1 cellular context compared by ENCODE assay signal in the genomic region with DNA sequence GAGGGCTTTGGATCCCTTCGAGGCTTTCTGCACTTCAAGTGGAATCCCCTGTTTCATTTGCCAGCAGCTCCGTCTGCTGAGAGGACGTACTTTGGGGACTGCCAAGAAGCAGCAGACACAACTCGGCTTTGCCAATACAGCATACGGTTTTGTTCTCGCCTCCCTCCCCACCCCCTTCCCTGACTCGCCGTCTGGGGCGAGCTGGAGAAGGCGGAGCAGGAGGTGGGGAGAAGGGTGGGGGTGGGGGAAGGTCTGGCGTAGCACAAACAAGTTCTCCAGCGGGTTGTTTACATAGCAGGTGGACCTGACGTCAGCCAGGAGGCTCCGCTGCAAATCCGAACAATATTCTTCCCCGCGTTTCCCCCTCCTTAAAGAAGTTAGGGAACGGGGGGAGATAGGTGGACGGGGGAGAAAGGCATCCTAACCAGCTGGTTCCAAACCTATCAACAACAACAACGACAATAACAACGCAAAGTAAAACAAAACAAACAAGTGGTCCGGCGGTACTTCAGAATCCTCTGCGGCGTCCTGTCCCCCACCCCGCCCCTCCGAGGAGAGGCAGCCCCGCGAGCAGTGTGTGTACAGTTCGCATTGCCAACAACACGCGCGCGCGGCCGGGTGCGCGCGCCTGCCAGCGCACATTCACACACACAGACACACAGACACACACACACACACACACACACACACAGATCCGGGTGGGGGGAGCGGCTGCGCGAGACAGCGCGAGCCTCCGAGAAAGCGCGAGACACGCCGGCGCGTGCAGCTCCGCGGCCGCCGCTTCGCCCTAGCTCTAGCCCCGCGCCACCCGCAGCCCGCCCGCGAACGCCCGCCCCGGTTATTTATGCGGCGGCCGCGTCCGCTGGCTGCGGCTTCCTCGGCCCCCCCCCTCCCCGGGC.
TF ChIP-seq lines count a peak whose summit lies in the region.

No MANE protein-coding gene starts in this region.

TF ChIP-seq in H1, 55 proteins besides CTCF, POLR2A, EP300 and RAD21:
- TF ChIP-seq JUND (IDR thresholded peaks at IDR 0.05; ENCODE audit: low read length) (no peak), FOSL1 (IDR thresholded peaks at IDR 0.05; ENCODE audit: insufficient read depth, low read depth, low read length) (no peak), HDAC6 (IDR thresholded peaks at IDR 0.05; ENCODE audit: low read depth, low read length) (no peak), SP1 (IDR thresholded peaks at IDR 0.05; ENCODE audit: low read depth, low read length) (0 out of 2 replicates have a peak, but pooled peaks have one; percentile 35), SP4 (IDR thresholded peaks at IDR 0.05; ENCODE audit: low read length) (no peak), TAF7 (optimal IDR thresholded peaks at IDR 0.05; ENCODE audit: borderline replicate concordance, low read depth, low read length) (no peak), CEBPB (IDR thresholded peaks at IDR 0.05; ENCODE audit: low read depth, low read length) (no peak), TCF12 (IDR thresholded peaks at IDR 0.05; ENCODE audit: low read depth, low read length) (no peak), SIRT6 (IDR thresholded peaks at IDR 0.05; ENCODE audit: low read length) (no peak), SRF (IDR thresholded peaks at IDR 0.05; ENCODE audit: low read depth, low read length) (no peak), CHD2 (IDR thresholded peaks at IDR 0.05; ENCODE audit: low read length) (0 out of 2 replicates have a peak, but pooled peaks have one; percentile 39), BRCA1 (IDR thresholded peaks at IDR 0.05; ENCODE audit: low read depth, low read length) (no peak), NANOG (IDR thresholded peaks at IDR 0.05; ENCODE audit: insufficient read depth, low read depth, low read length, poor library complexity, severe bottlenecking) (no peak), NRF1 (IDR thresholded peaks at IDR 0.05; ENCODE audit: low read depth, low read length) (no peak), SAP30 (IDR thresholded peaks at IDR 0.05; ENCODE audit: insufficient read depth, insufficient replicate concordance, low read length) (no peak), JUN (IDR thresholded peaks at IDR 0.05; ENCODE audit: low read depth, low read length) (no peak), KDM5A (IDR thresholded peaks at IDR 0.05; ENCODE audit: low read length) (no peak), MAX (IDR thresholded peaks at IDR 0.05) (no peak; the same call in none of the 2 replicates), POU5F1 (IDR thresholded peaks at IDR 0.05; ENCODE audit: low read depth, low read length) (no peak), RNF2 (IDR thresholded peaks at IDR 0.05; ENCODE audit: borderline replicate concordance, low read depth, low read length, missing control alignments, poor library complexity, severe bottlenecking) (peak; percentile 8), CHD1 (IDR thresholded peaks at IDR 0.05; ENCODE audit: low read depth, low read length) (no peak), ASH2L (IDR thresholded peaks at IDR 0.05; ENCODE audit: low read length) (peak; percentile 95), USF2 (IDR thresholded peaks at IDR 0.05; ENCODE audit: low read length) (no peak), RXRA (IDR thresholded peaks at IDR 0.05; ENCODE audit: insufficient read depth, low read depth, low read length) (no peak), KDM4A (IDR thresholded peaks at IDR 0.05; ENCODE audit: low read depth, low read length, severe bottlenecking) (peak; percentile 36), GTF2F1 (IDR thresholded peaks at IDR 0.05; ENCODE audit: borderline replicate concordance, low read depth, low read length) (no peak), TEAD4 (IDR thresholded peaks at IDR 0.05; ENCODE audit: low read depth, low read length) (no peak), EZH2 (IDR thresholded peaks at IDR 0.05; ENCODE audit: low read depth, low read length, severe bottlenecking) (no peak), CBX8 (IDR thresholded peaks at IDR 0.05; ENCODE audit: borderline replicate concordance, low read depth, low read length) (no peak), SIX5 (IDR thresholded peaks at IDR 0.05; ENCODE audit: low read depth, low read length) (no peak), SUZ12 (IDR thresholded peaks at IDR 0.05; ENCODE audit: low read length) (no peak), CTBP2 (IDR thresholded peaks at IDR 0.05; ENCODE audit: borderline replicate concordance, insufficient read depth, insufficient read length, low read length) (no peak), GABPA (IDR thresholded peaks at IDR 0.05; ENCODE audit: borderline replicate concordance, insufficient read depth, low read length) (no peak), BCL11A (IDR thresholded peaks at IDR 0.05; ENCODE audit: low read depth in 2 of 2, low read length in 2 of 2) (no peak), KDM1A (IDR thresholded peaks at IDR 0.05; ENCODE audit: borderline replicate concordance, low read length) (no peak), YY1 (IDR thresholded peaks at IDR 0.05; ENCODE audit: low read depth, low read length) (no peak), HDAC2 (IDR thresholded peaks at IDR 0.05; ENCODE audit: borderline replicate concordance in 1 of 2, low read depth in 2 of 2, low read length in 2 of 2) (no peak), RBBP5 (IDR thresholded peaks at IDR 0.05; ENCODE audit: borderline replicate concordance, low read depth, low read length) (no peak), SIN3A (conservative IDR thresholded peaks at IDR 0.05 in 1 of 2, IDR thresholded peaks at IDR 0.05 in 1 of 2; ENCODE audit: low read depth in 1 of 2, low read length in 2 of 2) (0 out of 4 replicates have a peak, but pooled peaks of 1 of the 2 experiments have one; percentile 26), PHF8 (conservative IDR thresholded peaks at IDR 0.05; ENCODE audit: low read depth, low read length) (0 out of 2 replicates have a peak, but pooled peaks have one; percentile 20), BACH1 (IDR thresholded peaks at IDR 0.05; ENCODE audit: low read length) (no peak), POLR2AphosphoS5 (IDR thresholded peaks at IDR 0.05; ENCODE audit: low read depth, low read length) (peak; percentile 64; the same call in 1 of the 2 replicates), EGR1 (IDR thresholded peaks at IDR 0.05; ENCODE audit: borderline replicate concordance, low read depth, low read length) (no peak), RFX5 (IDR thresholded peaks at IDR 0.05; ENCODE audit: borderline replicate concordance, low read depth, low read length) (no peak), CBX5 (IDR thresholded peaks at IDR 0.05; ENCODE audit: low read depth, low read length) (no peak), TAF1 (IDR thresholded peaks at IDR 0.05; ENCODE audit: low read depth, low read length) (peak; percentile 41), MAFK (IDR thresholded peaks at IDR 0.05; ENCODE audit: low read depth, low read length) (no peak), CREB1 (IDR thresholded peaks at IDR 0.05) (peak; percentile 54; the same call in 1 of the 2 replicates), TBP (IDR thresholded peaks at IDR 0.05; ENCODE audit: low read depth, low read length) (peak; percentile 39), SP2 (IDR thresholded peaks at IDR 0.05; ENCODE audit: low read length) (no peak), ZNF274 (IDR thresholded peaks at IDR 0.05; ENCODE audit: borderline replicate concordance, extremely low read depth, low read length) (no peak), E2F6 (IDR thresholded peaks at IDR 0.05) (no peak; the same call in 1 of the 2 replicates)
- TF ChIP-seq, protein P1, sequence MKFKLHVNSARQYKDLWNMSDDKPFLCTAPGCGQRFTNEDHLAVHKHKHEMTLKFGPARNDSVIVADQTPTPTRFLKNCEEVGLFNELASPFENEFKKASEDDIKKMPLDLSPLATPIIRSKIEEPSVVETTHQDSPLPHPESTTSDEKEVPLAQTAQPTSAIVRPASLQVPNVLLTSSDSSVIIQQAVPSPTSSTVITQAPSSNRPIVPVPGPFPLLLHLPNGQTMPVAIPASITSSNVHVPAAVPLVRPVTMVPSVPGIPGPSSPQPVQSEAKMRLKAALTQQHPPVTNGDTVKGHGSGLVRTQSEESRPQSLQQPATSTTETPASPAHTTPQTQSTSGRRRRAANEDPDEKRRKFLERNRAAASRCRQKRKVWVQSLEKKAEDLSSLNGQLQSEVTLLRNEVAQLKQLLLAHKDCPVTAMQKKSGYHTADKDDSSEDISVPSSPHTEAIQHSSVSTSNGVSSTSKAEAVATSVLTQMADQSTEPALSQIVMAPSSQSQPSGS (IDR thresholded peaks at IDR 0.05; ENCODE audit: low read length): no peak
- TF ChIP-seq, protein P2, sequence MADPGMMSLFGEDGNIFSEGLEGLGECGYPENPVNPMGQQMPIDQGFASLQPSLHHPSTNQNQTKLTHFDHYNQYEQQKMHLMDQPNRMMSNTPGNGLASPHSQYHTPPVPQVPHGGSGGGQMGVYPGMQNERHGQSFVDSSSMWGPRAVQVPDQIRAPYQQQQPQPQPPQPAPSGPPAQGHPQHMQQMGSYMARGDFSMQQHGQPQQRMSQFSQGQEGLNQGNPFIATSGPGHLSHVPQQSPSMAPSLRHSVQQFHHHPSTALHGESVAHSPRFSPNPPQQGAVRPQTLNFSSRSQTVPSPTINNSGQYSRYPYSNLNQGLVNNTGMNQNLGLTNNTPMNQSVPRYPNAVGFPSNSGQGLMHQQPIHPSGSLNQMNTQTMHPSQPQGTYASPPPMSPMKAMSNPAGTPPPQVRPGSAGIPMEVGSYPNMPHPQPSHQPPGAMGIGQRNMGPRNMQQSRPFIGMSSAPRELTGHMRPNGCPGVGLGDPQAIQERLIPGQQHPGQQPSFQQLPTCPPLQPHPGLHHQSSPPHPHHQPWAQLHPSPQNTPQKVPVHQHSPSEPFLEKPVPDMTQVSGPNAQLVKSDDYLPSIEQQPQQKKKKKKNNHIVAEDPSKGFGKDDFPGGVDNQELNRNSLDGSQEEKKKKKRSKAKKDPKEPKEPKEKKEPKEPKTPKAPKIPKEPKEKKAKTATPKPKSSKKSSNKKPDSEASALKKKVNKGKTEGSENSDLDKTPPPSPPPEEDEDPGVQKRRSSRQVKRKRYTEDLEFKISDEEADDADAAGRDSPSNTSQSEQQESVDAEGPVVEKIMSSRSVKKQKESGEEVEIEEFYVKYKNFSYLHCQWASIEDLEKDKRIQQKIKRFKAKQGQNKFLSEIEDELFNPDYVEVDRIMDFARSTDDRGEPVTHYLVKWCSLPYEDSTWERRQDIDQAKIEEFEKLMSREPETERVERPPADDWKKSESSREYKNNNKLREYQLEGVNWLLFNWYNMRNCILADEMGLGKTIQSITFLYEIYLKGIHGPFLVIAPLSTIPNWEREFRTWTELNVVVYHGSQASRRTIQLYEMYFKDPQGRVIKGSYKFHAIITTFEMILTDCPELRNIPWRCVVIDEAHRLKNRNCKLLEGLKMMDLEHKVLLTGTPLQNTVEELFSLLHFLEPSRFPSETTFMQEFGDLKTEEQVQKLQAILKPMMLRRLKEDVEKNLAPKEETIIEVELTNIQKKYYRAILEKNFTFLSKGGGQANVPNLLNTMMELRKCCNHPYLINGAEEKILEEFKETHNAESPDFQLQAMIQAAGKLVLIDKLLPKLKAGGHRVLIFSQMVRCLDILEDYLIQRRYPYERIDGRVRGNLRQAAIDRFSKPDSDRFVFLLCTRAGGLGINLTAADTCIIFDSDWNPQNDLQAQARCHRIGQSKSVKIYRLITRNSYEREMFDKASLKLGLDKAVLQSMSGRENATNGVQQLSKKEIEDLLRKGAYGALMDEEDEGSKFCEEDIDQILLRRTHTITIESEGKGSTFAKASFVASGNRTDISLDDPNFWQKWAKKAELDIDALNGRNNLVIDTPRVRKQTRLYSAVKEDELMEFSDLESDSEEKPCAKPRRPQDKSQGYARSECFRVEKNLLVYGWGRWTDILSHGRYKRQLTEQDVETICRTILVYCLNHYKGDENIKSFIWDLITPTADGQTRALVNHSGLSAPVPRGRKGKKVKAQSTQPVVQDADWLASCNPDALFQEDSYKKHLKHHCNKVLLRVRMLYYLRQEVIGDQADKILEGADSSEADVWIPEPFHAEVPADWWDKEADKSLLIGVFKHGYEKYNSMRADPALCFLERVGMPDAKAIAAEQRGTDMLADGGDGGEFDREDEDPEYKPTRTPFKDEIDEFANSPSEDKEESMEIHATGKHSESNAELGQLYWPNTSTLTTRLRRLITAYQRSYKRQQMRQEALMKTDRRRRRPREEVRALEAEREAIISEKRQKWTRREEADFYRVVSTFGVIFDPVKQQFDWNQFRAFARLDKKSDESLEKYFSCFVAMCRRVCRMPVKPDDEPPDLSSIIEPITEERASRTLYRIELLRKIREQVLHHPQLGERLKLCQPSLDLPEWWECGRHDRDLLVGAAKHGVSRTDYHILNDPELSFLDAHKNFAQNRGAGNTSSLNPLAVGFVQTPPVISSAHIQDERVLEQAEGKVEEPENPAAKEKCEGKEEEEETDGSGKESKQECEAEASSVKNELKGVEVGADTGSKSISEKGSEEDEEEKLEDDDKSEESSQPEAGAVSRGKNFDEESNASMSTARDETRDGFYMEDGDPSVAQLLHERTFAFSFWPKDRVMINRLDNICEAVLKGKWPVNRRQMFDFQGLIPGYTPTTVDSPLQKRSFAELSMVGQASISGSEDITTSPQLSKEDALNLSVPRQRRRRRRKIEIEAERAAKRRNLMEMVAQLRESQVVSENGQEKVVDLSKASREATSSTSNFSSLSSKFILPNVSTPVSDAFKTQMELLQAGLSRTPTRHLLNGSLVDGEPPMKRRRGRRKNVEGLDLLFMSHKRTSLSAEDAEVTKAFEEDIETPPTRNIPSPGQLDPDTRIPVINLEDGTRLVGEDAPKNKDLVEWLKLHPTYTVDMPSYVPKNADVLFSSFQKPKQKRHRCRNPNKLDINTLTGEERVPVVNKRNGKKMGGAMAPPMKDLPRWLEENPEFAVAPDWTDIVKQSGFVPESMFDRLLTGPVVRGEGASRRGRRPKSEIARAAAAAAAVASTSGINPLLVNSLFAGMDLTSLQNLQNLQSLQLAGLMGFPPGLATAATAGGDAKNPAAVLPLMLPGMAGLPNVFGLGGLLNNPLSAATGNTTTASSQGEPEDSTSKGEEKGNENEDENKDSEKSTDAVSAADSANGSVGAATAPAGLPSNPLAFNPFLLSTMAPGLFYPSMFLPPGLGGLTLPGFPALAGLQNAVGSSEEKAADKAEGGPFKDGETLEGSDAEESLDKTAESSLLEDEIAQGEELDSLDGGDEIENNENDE (IDR thresholded peaks at IDR 0.05; ENCODE audit: insufficient replicate concordance, low read length): no peak
- TF ChIP-seq, protein P3, sequence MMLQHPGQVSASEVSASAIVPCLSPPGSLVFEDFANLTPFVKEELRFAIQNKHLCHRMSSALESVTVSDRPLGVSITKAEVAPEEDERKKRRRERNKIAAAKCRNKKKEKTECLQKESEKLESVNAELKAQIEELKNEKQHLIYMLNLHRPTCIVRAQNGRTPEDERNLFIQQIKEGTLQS (IDR thresholded peaks at IDR 0.05; ENCODE audit: insufficient read depth, low read depth, low read length): no peak
TF ChIP-seq in H1: peak in this region for 11.
